In the genomic region with DNA sequence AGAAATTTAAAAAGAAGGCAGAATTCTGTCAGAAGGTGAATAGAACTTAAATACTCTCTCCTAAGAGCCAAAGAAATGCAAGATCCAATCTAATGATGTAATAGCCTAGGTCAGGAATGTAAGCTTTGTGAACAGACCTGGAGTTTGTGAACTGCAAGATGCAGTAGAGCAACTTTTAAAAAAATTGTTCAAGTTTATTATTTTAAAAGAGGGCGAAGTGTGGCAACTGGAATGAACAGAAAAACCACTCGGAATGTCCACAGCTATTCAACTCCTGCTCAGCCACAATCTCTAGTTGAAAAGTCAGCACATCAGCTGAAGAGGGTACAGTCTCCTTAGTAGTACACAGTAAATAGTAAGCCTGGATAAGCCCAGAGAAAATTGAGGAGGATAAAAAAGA, we compare ENCODE assay signal across 22 cellular contexts.
"Had no signal": no experiment of that assay in that cellular context is flagged by ENCODE, and none has a peak within 500 bp of the region (broad histone marks: within the 10 kb centered on the region; RNA-seq: fewer than 3 reads in every experiment).

No MANE protein-coding gene starts in this region.

- ATAC-seq: activated CD8-positive, alpha-beta T cell treated with anti-CD3 and anti-CD28 coated beads for 36 hours; effector memory CD8-positive, alpha-beta T cell; heart left ventricle; right lobe of liver had no signal

- FAIRE-seq: bronchial epithelial cell, small intestine had no signal

- DNase-seq: activated B cell treated with CpG ODN at 0.5 μM for 24 hours; activated CD4-positive, alpha-beta T cell treated with anti-CD3 and anti-CD28 coated beads for 48 hours; activated CD8-positive, alpha-beta T cell treated with anti-CD3 and anti-CD28 coated beads for 36 hours; activated naive CD4-positive, alpha-beta T cell treated with Interleukin-2 at 50 U/mL for 16 hours; activated naive CD8-positive, alpha-beta T cell treated with anti-CD3 and anti-CD28 coated beads, Interleukin-2, amount 10 ng/mL, durations not matched to agents 7 days and 5 days; activated T-cell treated with anti-CD3 and anti-CD28 coated beads, Interleukin-2, amount 50 U/mL, for 1 hour; anterior cingulate cortex; effector memory CD8-positive, alpha-beta T cell; heart left ventricle; left ventricle myocardium inferior; mammary epithelial cell; right lobe of liver; SK-N-SH; small intestine; stimulated activated CD4-positive, alpha-beta T cell treated with anti-CD3 and anti-CD28 coated beads, Interleukin-15, amount 100 ng/mL, for 24 hours; stimulated activated CD4-positive, alpha-beta T cell treated with anti-CD3 and anti-CD28 coated beads, Interleukin-2, amount 100 ng/mL, for 48 hours had no signal

- H3K4me3 ChIP-seq: heart left ventricle, left ventricle myocardium inferior, prostate gland, right lobe of liver had no signal

- H3K36me3 Mint-ChIP-seq: activated naive CD8-positive, alpha-beta T cell treated with anti-CD3 and anti-CD28 coated beads, Interleukin-2, amount 10 ng/mL, durations not matched to agents 7 days and 5 days; type B pancreatic cell had no signal

- H3K9ac ChIP-seq: SK-N-SH had no signal

- H3K27me3 ChIP-seq: heart left ventricle, right lobe of liver had no signal

- H3K27me3 Mint-ChIP-seq: activated B cell treated with CpG ODN at 0.5 μM for 24 hours; activated CD8-positive, alpha-beta T cell treated with anti-CD3 and anti-CD28 coated beads for 36 hours; activated naive CD8-positive, alpha-beta T cell treated with anti-CD3 and anti-CD28 coated beads, Interleukin-2, amount 10 ng/mL, durations not matched to agents 7 days and 5 days; effector memory CD8-positive, alpha-beta T cell; stimulated activated naive CD8-positive, alpha-beta T cell treated with anti-CD3 and anti-CD28 coated beads, Interleukin-15, Interleukin-2, amounts not matched to agents 100 ng/mL and 50 ng/mL, for 24 hours; type B pancreatic cell had no signal

- H3K4me1 Mint-ChIP-seq: activated B cell treated with CpG ODN at 0.5 μM for 24 hours; activated naive CD8-positive, alpha-beta T cell treated with anti-CD3 and anti-CD28 coated beads, Interleukin-2, amount 10 ng/mL, durations not matched to agents 7 days and 5 days; neural crest cell had no signal

- H3K9me3 ChIP-seq: heart left ventricle, left ventricle myocardium inferior, prostate gland, right lobe of liver, SK-N-SH had no signal

- H3K36me3 ChIP-seq: heart left ventricle, left ventricle myocardium inferior, prostate gland, right lobe of liver had no signal

- H3K4me3 Mint-ChIP-seq: activated B cell treated with CpG ODN at 0.5 μM for 24 hours; activated CD8-positive, alpha-beta T cell treated with anti-CD3 and anti-CD28 coated beads for 36 hours; activated naive CD8-positive, alpha-beta T cell treated with anti-CD3 and anti-CD28 coated beads, Interleukin-2, amount 10 ng/mL, durations not matched to agents 7 days and 5 days; effector memory CD8-positive, alpha-beta T cell; neural crest cell; stimulated activated naive CD8-positive, alpha-beta T cell treated with anti-CD3 and anti-CD28 coated beads, Interleukin-15, Interleukin-2, amounts not matched to agents 100 ng/mL and 50 ng/mL, for 24 hours; type B pancreatic cell had no signal

- H3K4me2 ChIP-seq: SK-N-SH had no signal

- H3K9me3 Mint-ChIP-seq: activated CD8-positive, alpha-beta T cell treated with anti-CD3 and anti-CD28 coated beads for 36 hours; activated naive CD8-positive, alpha-beta T cell treated with anti-CD3 and anti-CD28 coated beads, Interleukin-2, amount 10 ng/mL, durations not matched to agents 7 days and 5 days; activated T-helper 2 cell treated with anti-CD3 and anti-CD28 coated beads, Interferon-gamma antibody, Interleukin-2, Interleukin-4, amounts not matched to agents 10 μg/mL and 5 μg/mL and 100 μg/mL, durations not matched to agents 14 hours and 24 hours and 36 hours; neural crest cell; stimulated activated naive CD8-positive, alpha-beta T cell treated with anti-CD3 and anti-CD28 coated beads, Interleukin-15, Interleukin-2, amounts not matched to agents 100 ng/mL and 50 ng/mL, for 24 hours; type B pancreatic cell had no signal

- H3K4me1 ChIP-seq: heart left ventricle, left ventricle myocardium inferior, prostate gland, right lobe of liver had no signal

- H3K27ac ChIP-seq: heart left ventricle, left ventricle myocardium inferior, prostate gland, right lobe of liver had no signal

- H3K27ac Mint-ChIP-seq: activated B cell treated with CpG ODN at 0.5 μM for 24 hours; activated CD8-positive, alpha-beta T cell treated with anti-CD3 and anti-CD28 coated beads for 36 hours; activated naive CD8-positive, alpha-beta T cell treated with anti-CD3 and anti-CD28 coated beads, Interleukin-2, amount 10 ng/mL, durations not matched to agents 7 days and 5 days; activated T-helper 2 cell treated with anti-CD3 and anti-CD28 coated beads, Interferon-gamma antibody, Interleukin-2, Interleukin-4, amounts not matched to agents 10 μg/mL and 5 μg/mL and 100 μg/mL, durations not matched to agents 14 hours and 24 hours and 36 hours; effector memory CD8-positive, alpha-beta T cell; stimulated activated naive CD8-positive, alpha-beta T cell treated with anti-CD3 and anti-CD28 coated beads, Interleukin-15, Interleukin-2, amounts not matched to agents 100 ng/mL and 50 ng/mL, for 24 hours; type B pancreatic cell had no signal
